Comparison of ENCODE assay signal across 15 cellular contexts in genomic region chr4:77800077-77800476, GRCh38. TPM values are rescaled to one million over a fixed set of nuclear protein-coding genes. Genes with fewer than 3 reads are reported as not detected.
DNase-seq lines count a peak whose midpoint lies in the region; ATAC-seq and TF ChIP-seq lines count a peak whose summit lies in the region.
"Had no signal": no experiment of that assay in that cellular context is flagged by ENCODE, and none has a peak within 500 bp of the region (broad histone marks: within the 10 kb centered on the region; RNA-seq: fewer than 3 reads in every experiment).

No MANE protein-coding gene starts in this region.

- H3K27ac ChIP-seq in left ventricle myocardium inferior (replicated peaks) (peak overlapping the region; percentile 75), vagina (peak overlapping the region; percentile 36)
- H3K27ac ChIP-seq: suprapubic skin, WERI-Rb-1 had no signal

- POLR2A ChIA-PET in activated CD4-positive, alpha-beta memory T cell treated with anti-CD3 and anti-CD28 coated beads for 36 hours (lab: Charles Lee): interaction anchor here (1.5 to 2.9 kb wide), 4 partner anchors 10 to 62 kb away, joined by 4 to 19 read pairs (median 13); partner anchors contain the start of gene MRPL1

- H3K36me3 ChIP-seq in left ventricle myocardium inferior (no peaks in the 10 kb centered on the region), vagina (no peaks in the 10 kb centered on the region)
- H3K36me3 ChIP-seq: suprapubic skin, WERI-Rb-1 had no signal

- no peak for TF ChIP-seq CTCF in left ventricle myocardium inferior (IDR thresholded peaks at IDR 0.05; ENCODE audit: borderline replicate concordance)
- TF ChIP-seq CTCF in natural killer cell (IDR thresholded peaks at IDR 0.05): no peak
- TF ChIP-seq CTCF in vagina (IDR thresholded peaks at IDR 0.05): no peak

- no peak for TF ChIP-seq POLR2A in vagina (IDR thresholded peaks at IDR 0.05)

- DNase-seq in left ventricle myocardium inferior (no peak), Right ventricle myocardium superior (no peak), natural killer cell (no peak), vagina (ENCODE audit: extremely low spot score in 2 of 2) (no peak), C1 segment of cervical spinal cord (lab: John Stamatoyannopoulos, UW) (no peak)
- no peak for DNase-seq in activated CD4-positive, alpha-beta memory T cell treated with anti-CD3 and anti-CD28 coated beads for 36 hours
- DNase-seq: activated CD4-positive, alpha-beta T cell treated with anti-CD3 and anti-CD28 coated beads, Interleukin-2, amount 50 U/mL, for 4 hours; DMS79; effector CD8-positive, alpha-beta T cell; WERI-Rb-1 had no signal

- H3K4me3 ChIP-seq in left ventricle myocardium inferior (no peak overlapping the region), vagina (no peak overlapping the region)
- H3K4me3 ChIP-seq: GM12878, suprapubic skin had no signal

- H3K4me1 Mint-ChIP-seq in activated CD4-positive, alpha-beta memory T cell treated with anti-CD3 and anti-CD28 coated beads for 36 hours (ENCODE audit: low read depth): peaks cover 68% of the 10 kb centered on the region
- peaks cover 79 to 82% of the 10 kb centered on the region in 2 donors for H3K4me1 Mint-ChIP-seq in natural killer cell

- peaks cover 14% of the 10 kb centered on the region for H3K9me3 Mint-ChIP-seq in activated CD4-positive, alpha-beta memory T cell treated with anti-CD3 and anti-CD28 coated beads for 36 hours
- peaks cover 0 to 2% of the 10 kb centered on the region in 2 donors for H3K9me3 Mint-ChIP-seq in natural killer cell

- H3K4me1 ChIP-seq in left ventricle myocardium inferior (peaks cover 67% of the 10 kb centered on the region), vagina (peaks cover 69% of the 10 kb centered on the region)

- peak overlapping the region; percentile 77 for H3K27ac Mint-ChIP-seq in activated CD4-positive, alpha-beta memory T cell treated with anti-CD3 and anti-CD28 coated beads for 36 hours
- H3K27ac Mint-ChIP-seq in natural killer cell: peak overlapping the region; percentile 77 to 93

- no peak overlapping the region for H3K4me3 Mint-ChIP-seq in activated CD4-positive, alpha-beta memory T cell treated with anti-CD3 and anti-CD28 coated beads for 36 hours
- peak overlapping the region; percentile 37 for H3K4me3 Mint-ChIP-seq in natural killer cell

- ATAC-seq in Right ventricle myocardium superior (ENCODE audit: poor library complexity): no peak
- peak in 1 of 3 donors; percentile 2 for ATAC-seq in natural killer cell
- ATAC-seq in SK-N-SH treated with all-trans-retinoic acid at 6 μM for 48 hours: no peak
- ATAC-seq: GM12878 had no signal

- peaks cover 19% of the 10 kb centered on the region for H3K36me3 Mint-ChIP-seq in activated CD4-positive, alpha-beta memory T cell treated with anti-CD3 and anti-CD28 coated beads for 36 hours
- H3K36me3 Mint-ChIP-seq in natural killer cell: no peaks in the 10 kb centered on the region

- intact Hi-C loops in left ventricle myocardium inferior (cut with micrococcal nuclease): no loop called here
- intact Hi-C loops in Right ventricle myocardium superior (cut with DNase I): no loop called here
- intact Hi-C loops in activated CD4-positive, alpha-beta memory T cell treated with anti-CD3 and anti-CD28 coated beads for 36 hours (cut with micrococcal nuclease): loop anchor here (5.0 kb wide), 1 partner anchor 62 kb away; the partner anchor contains the start of gene MRPL1
- intact Hi-C loops in natural killer cell (cut with micrococcal nuclease): loop anchor here (2.0 to 5.0 kb wide), 3 partner anchors 15 to 63 kb away; no protein-coding TSS in a partner anchor
- intact Hi-C loops in vagina (cut with DNase I): no loop called here

- no peaks in the 10 kb centered on the region for H3K27me3 Mint-ChIP-seq in activated CD4-positive, alpha-beta memory T cell treated with anti-CD3 and anti-CD28 coated beads for 36 hours
- no peaks in the 10 kb centered on the region for H3K27me3 Mint-ChIP-seq in natural killer cell (ENCODE audit: low read depth in 2 of 2)
- H3K27me3 Mint-ChIP-seq: activated naive CD4-positive, alpha-beta T cell treated with anti-CD3 and anti-CD28 coated beads, Interleukin-2, amount 50 U/mL, for 24 hours; IgD-negative memory B cell had no signal

- CTCF ChIA-PET in activated CD4-positive, alpha-beta memory T cell treated with anti-CD3 and anti-CD28 coated beads for 36 hours (lab: Charles Lee): interaction anchor here (1.3 kb wide), 1 partner anchor 62 kb away, joined by 11 read pairs; the partner anchor contains the start of gene MRPL1

- H3K9me3 ChIP-seq in left ventricle myocardium inferior (replicated peaks) (no peaks in the 10 kb centered on the region), vagina (no peaks in the 10 kb centered on the region)
- H3K9me3 ChIP-seq: suprapubic skin had no signal

- no peaks in the 10 kb centered on the region for H3K27me3 ChIP-seq in left ventricle myocardium inferior (ENCODE audit: low read depth)
- no peaks in the 10 kb centered on the region for H3K27me3 ChIP-seq in vagina
- H3K27me3 ChIP-seq: suprapubic skin had no signal

TF ChIP-seq in SK-N-SH treated with all-trans-retinoic acid at 6 μM for 48 hours, 23 proteins besides CTCF, POLR2A, EP300 and RAD21 (continues in another document):
- TF ChIP-seq CSRNP3 (CRISPR knock-in tag; IDR thresholded peaks at IDR 0.05) (no peak), TCF4 (CRISPR knock-in tag; IDR thresholded peaks at IDR 0.05; ENCODE audit: borderline replicate concordance) (no peak), GLIS3 (CRISPR knock-in tag; IDR thresholded peaks at IDR 0.05) (no peak), ZFP30 (CRISPR knock-in tag; IDR thresholded peaks at IDR 0.05) (no peak), PPARA (CRISPR knock-in tag; IDR thresholded peaks at IDR 0.05; ENCODE audit: borderline replicate concordance) (no peak), ESRRG (CRISPR knock-in tag; IDR thresholded peaks at IDR 0.05) (no peak), RARB (CRISPR knock-in tag; IDR thresholded peaks at IDR 0.05) (no peak), ZNF8 (CRISPR knock-in tag; IDR thresholded peaks at IDR 0.05) (no peak), CSDC2 (CRISPR knock-in tag; IDR thresholded peaks at IDR 0.05) (no peak), BACH2 (CRISPR knock-in tag; IDR thresholded peaks at IDR 0.05; ENCODE audit: borderline replicate concordance) (no peak)
- TF ChIP-seq, protein P1, sequence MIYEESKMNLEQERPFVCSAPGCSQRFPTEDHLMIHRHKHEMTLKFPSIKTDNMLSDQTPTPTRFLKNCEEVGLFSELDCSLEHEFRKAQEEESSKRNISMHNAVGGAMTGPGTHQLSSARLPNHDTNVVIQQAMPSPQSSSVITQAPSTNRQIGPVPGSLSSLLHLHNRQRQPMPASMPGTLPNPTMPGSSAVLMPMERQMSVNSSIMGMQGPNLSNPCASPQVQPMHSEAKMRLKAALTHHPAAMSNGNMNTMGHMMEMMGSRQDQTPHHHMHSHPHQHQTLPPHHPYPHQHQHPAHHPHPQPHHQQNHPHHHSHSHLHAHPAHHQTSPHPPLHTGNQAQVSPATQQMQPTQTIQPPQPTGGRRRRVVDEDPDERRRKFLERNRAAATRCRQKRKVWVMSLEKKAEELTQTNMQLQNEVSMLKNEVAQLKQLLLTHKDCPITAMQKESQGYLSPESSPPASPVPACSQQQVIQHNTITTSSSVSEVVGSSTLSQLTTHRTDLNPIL (CRISPR knock-in tag; IDR thresholded peaks at IDR 0.05; ENCODE audit: low read depth): no peak
- TF ChIP-seq, protein P2, sequence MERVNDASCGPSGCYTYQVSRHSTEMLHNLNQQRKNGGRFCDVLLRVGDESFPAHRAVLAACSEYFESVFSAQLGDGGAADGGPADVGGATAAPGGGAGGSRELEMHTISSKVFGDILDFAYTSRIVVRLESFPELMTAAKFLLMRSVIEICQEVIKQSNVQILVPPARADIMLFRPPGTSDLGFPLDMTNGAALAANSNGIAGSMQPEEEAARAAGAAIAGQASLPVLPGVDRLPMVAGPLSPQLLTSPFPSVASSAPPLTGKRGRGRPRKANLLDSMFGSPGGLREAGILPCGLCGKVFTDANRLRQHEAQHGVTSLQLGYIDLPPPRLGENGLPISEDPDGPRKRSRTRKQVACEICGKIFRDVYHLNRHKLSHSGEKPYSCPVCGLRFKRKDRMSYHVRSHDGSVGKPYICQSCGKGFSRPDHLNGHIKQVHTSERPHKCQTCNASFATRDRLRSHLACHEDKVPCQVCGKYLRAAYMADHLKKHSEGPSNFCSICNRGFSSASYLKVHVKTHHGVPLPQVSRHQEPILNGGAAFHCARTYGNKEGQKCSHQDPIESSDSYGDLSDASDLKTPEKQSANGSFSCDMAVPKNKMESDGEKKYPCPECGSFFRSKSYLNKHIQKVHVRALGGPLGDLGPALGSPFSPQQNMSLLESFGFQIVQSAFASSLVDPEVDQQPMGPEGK (CRISPR knock-in tag; IDR thresholded peaks at IDR 0.05; ENCODE audit: borderline replicate concordance): no peak
- TF ChIP-seq, protein P3, sequence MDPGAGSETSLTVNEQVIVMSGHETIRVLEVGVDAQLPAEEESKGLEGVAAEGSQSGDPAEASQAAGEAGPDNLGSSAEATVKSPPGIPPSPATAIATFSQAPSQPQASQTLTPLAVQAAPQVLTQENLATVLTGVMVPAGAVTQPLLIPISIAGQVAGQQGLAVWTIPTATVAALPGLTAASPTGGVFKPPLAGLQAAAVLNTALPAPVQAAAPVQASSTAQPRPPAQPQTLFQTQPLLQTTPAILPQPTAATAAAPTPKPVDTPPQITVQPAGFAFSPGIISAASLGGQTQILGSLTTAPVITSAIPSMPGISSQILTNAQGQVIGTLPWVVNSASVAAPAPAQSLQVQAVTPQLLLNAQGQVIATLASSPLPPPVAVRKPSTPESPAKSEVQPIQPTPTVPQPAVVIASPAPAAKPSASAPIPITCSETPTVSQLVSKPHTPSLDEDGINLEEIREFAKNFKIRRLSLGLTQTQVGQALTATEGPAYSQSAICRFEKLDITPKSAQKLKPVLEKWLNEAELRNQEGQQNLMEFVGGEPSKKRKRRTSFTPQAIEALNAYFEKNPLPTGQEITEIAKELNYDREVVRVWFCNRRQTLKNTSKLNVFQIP (CRISPR knock-in tag; IDR thresholded peaks at IDR 0.05; ENCODE audit: borderline replicate concordance, low read depth): no peak

RNA-seq across cellular contexts. Expression of gene CNOT6L, which starts 19.1 kb away (rescaled TPM):
- total RNA-seq in left ventricle myocardium inferior: 21.8 TPM
- 19.3 TPM for total RNA-seq in Right ventricle myocardium superior
- total RNA-seq in activated CD4-positive, alpha-beta memory T cell treated with anti-CD3 and anti-CD28 coated beads for 36 hours: 100 to 1,000 TPM; 106 to 111 TPM
- total RNA-seq in natural killer cell: 100 to 1,000 TPM; 172 to 237 (median 193) TPM
- 22.1 TPM for total RNA-seq in vagina

Comparison
In these comparisons a context has a peak if more than half of its experiments do, and no peak if none do; other contexts are left out.
1. intact Hi-C loops: an anchor here in activated CD4-positive, alpha-beta memory T cell treated with anti-CD3 and anti-CD28 coated beads for 36 hours (5.0 kb wide) and natural killer cell (2.0 to 5.0 kb wide); none called in left ventricle myocardium inferior, Right ventricle myocardium superior and vagina.